4 cellular contexts compared by ENCODE assay signal in genomic region chr5:31931872-31932271, GRCh38.
"Had no signal": no experiment of that assay in that cellular context is flagged by ENCODE, and none has a peak within 500 bp of the region (broad histone marks: within the 10 kb centered on the region; RNA-seq: fewer than 3 reads in every experiment).

No MANE protein-coding gene starts in this region.

- DNase-seq: GM23248, GOT3, H7, HFFc6 had no signal
